ENCODE assay signal across 1 cellular context in genomic region chr7:26233902-26234511, GRCh38.
TF ChIP-seq lines count a peak whose summit lies in the region.

No MANE protein-coding gene starts in this region.

TF ChIP-seq in K562, 482 proteins besides CTCF, POLR2A, EP300 and RAD21 (continued from another document):
- TF ChIP-seq ZBTB12 (CRISPR knock-in tag; IDR thresholded peaks at IDR 0.05) (peak; percentile 47; the same call in 1 of the 2 replicates), BRD4 (IDR thresholded peaks at IDR 0.05) (0 out of 2 replicates have a peak, but pooled peaks have one; percentile 72), SREBF2 (CRISPR knock-in tag; IDR thresholded peaks at IDR 0.05) (no peak), RREB1 (CRISPR knock-in tag; IDR thresholded peaks at IDR 0.05) (no peak), KLF13 (tag; IDR thresholded peaks at IDR 0.05; ENCODE audit: borderline replicate concordance, low read depth) (no peak), E2F8 (IDR thresholded peaks at IDR 0.05; ENCODE audit: low read depth, partially characterized antibody) (no peak), HDAC8 (tag; IDR thresholded peaks at IDR 0.05) (peak; percentile 85; the same call in 1 of the 2 replicates), MCM5 (IDR thresholded peaks at IDR 0.05; ENCODE audit: low read depth) (no peak), ZNF77 (CRISPR knock-in tag; IDR thresholded peaks at IDR 0.05) (no peak), TAL1 (IDR thresholded peaks at IDR 0.05) (peak; percentile 51), TFE3 (CRISPR knock-in tag; IDR thresholded peaks at IDR 0.05) (no peak; the same call in none of the 2 replicates), CUX1 (CRISPR knock-in tag; IDR thresholded peaks at IDR 0.05) (no peak), TARDBP (IDR thresholded peaks at IDR 0.05) (no peak), GTF3C2 (IDR thresholded peaks at IDR 0.05; ENCODE audit: borderline replicate concordance, extremely low read depth, insufficient read length) (no peak), ZNF197 (CRISPR knock-in tag; IDR thresholded peaks at IDR 0.05; ENCODE audit: low read depth) (peak; percentile 88; the same call in 1 of the 2 replicates), RBM17 (IDR thresholded peaks at IDR 0.05; ENCODE audit: borderline replicate concordance, low read depth, low read length) (no peak), SIRT6 (IDR thresholded peaks at IDR 0.05; ENCODE audit: low read depth, low read length) (no peak), ERF (CRISPR knock-in tag; IDR thresholded peaks at IDR 0.05) (no peak), PRDM10 (IDR thresholded peaks at IDR 0.05; ENCODE audit: partially characterized antibody) (no peak)
